14 cellular contexts compared by ENCODE assay signal in genomic region chr7:112986256-112987031, GRCh38.
DNase-seq lines count a peak whose midpoint lies in the region; ATAC-seq and TF ChIP-seq lines count a peak whose summit lies in the region.
"Had no signal": no experiment of that assay in that cellular context is flagged by ENCODE, and none has a peak within 500 bp of the region (broad histone marks: within the 10 kb centered on the region; RNA-seq: fewer than 3 reads in every experiment).

No MANE protein-coding gene starts in this region.

- in situ Hi-C loops in SK-MEL-5 (cut with HindIII; ENCODE audit: low pct_unique_long_range_greater_than_20kb, low sequenced_read_pairs) = no loop called here

- no peak for ATAC-seq in GM21737 (IDR thresholded peaks at IDR 0.05; ENCODE audit: unreplicated experiment)

- H3K27me3 Mint-ChIP-seq in MCF 10A (ENCODE audit: insufficient read depth, unreplicated experiment) (no peaks in the 10 kb centered on the region), glutamatergic neuron (ENCODE audit: unreplicated experiment) (no peaks in the 10 kb centered on the region)
- H3K27me3 Mint-ChIP-seq: IgD-negative memory B cell had no signal

- H3K9me3 ChIP-seq in breast epithelium (no peaks in the 10 kb centered on the region), tibial artery (no peaks in the 10 kb centered on the region)

- H3K4me1 ChIP-seq in breast epithelium = no peaks in the 10 kb centered on the region
- peaks cover 0 to 37% (median 10%) of the 10 kb centered on the region in 4 donors for H3K4me1 ChIP-seq in tibial artery

- no peak overlapping the region for H3K4me3 ChIP-seq in breast epithelium
- H3K4me3 ChIP-seq in foreskin fibroblast (ENCODE audit: low read depth in 1 of 2, low read length in 2 of 2) = no peak overlapping the region
- H3K4me3 ChIP-seq in tibial artery = no peak overlapping the region

- H3K27ac ChIP-seq in breast epithelium (no peak overlapping the region), tibial artery (peak overlapping the region; percentile 15 to 18)

- H3K9me3 Mint-ChIP-seq in MCF 10A (ENCODE audit: unreplicated experiment) (no peaks in the 10 kb centered on the region), glutamatergic neuron (ENCODE audit: unreplicated experiment) (no peaks in the 10 kb centered on the region)
- H3K9me3 Mint-ChIP-seq: IgD-negative memory B cell had no signal

- H3K27ac Mint-ChIP-seq in MCF 10A (ENCODE audit: low read depth, unreplicated experiment) = no peak overlapping the region
- H3K27ac Mint-ChIP-seq in glutamatergic neuron (ENCODE audit: unreplicated experiment) = no peak overlapping the region
- H3K27ac Mint-ChIP-seq: IgD-negative memory B cell had no signal

- H3K27me3 ChIP-seq in breast epithelium = no peaks in the 10 kb centered on the region
- no peaks in the 10 kb centered on the region for H3K27me3 ChIP-seq in tibial artery

- DNase-seq in MCF 10A (ENCODE audit: unreplicated experiment) (peak; percentile 82), breast epithelium (ENCODE audit: low spot score in 2 of 2) (no peak), SK-MEL-5 (ENCODE audit: low read depth, low spot score) (peak; percentile 9), foreskin fibroblast (peak; percentile 59 to 78), tibial artery (no peak), germinal center (ENCODE audit: low spot score) (no peak), glutamatergic neuron (no peak)
- DNase-seq: activated CD4-positive, alpha-beta T cell treated with anti-CD3 and anti-CD28 coated beads for 4 hours; activated effector memory CD4-positive, alpha-beta T cell treated with Interleukin-2 at 50 U/mL for 16 hours; cerebellar nuclear complex; SHP77; stimulated activated CD4-positive, alpha-beta T cell treated with anti-CD3 and anti-CD28 coated beads, Interleukin-15, amount 100 ng/mL, for 24 hours had no signal

- H3K4me1 Mint-ChIP-seq in MCF 10A (ENCODE audit: insufficient read depth, unreplicated experiment) (peaks cover 47% of the 10 kb centered on the region), glutamatergic neuron (ENCODE audit: low read depth, unreplicated experiment) (no peaks in the 10 kb centered on the region)

- TF ChIP-seq POLR2A in breast epithelium (IDR thresholded peaks at IDR 0.05) = no peak

- H3K4me3 Mint-ChIP-seq in MCF 10A (ENCODE audit: unreplicated experiment) (no peak overlapping the region), glutamatergic neuron (ENCODE audit: unreplicated experiment) (no peak overlapping the region)
- H3K4me3 Mint-ChIP-seq: IgD-negative memory B cell had no signal

- no peaks in the 10 kb centered on the region for H3K36me3 Mint-ChIP-seq in MCF 10A (ENCODE audit: insufficient read depth, unreplicated experiment)
- no peaks in the 10 kb centered on the region for H3K36me3 Mint-ChIP-seq in glutamatergic neuron (ENCODE audit: unreplicated experiment)

- CTCF ChIA-PET in MCF 10A (lab: Yijun Ruan, JAX) = interaction anchor here (0.5 to 1.6 kb wide), 3 partner anchors 14 to 419 kb away, joined by 3 to 6 read pairs (median 3); no protein-coding TSS in a partner anchor

- TF ChIP-seq CTCF in MCF 10A (IDR thresholded peaks at IDR 0.05; ENCODE audit: unreplicated experiment) (no peak), breast epithelium (IDR thresholded peaks at IDR 0.05) (no peak), foreskin fibroblast (IDR thresholded peaks at IDR 0.05; ENCODE audit: low read depth, low read length) (no peak), tibial artery (IDR thresholded peaks at IDR 0.05) (no peak), glutamatergic neuron (IDR thresholded peaks at IDR 0.05; ENCODE audit: partially characterized antibody, unreplicated experiment) (no peak)

- no TSS peak for BruUV-seq in MCF 10A (replicated peaks; lab: Mats Ljungman, UMichigan)

- H3K36me3 ChIP-seq in breast epithelium (no peaks in the 10 kb centered on the region), tibial artery (no peaks in the 10 kb centered on the region)

- POLR2A ChIA-PET in MCF 10A (lab: Yijun Ruan, JAX) = interaction anchor here (0.6 to 2.7 kb wide), 6 partner anchors 27 to 781 kb away, joined by 3 to 18 read pairs (median 3); partner anchors contain the start of gene TMEM168

- intact Hi-C loops in MCF 10A (cut with micrococcal nuclease) (loop anchor here (5.0 kb wide), 1 partner anchor 49 kb away; a partner anchor contains a TSS), breast epithelium (cut with DNase I; ENCODE audit: low total_unique reads) (no loop called here), tibial artery (cut with DNase I; ENCODE audit: low total_unique reads) (no loop called here)

Comparison
In these comparisons a context has a peak if more than half of its experiments do, and no peak if none do; other contexts are left out.
1. DNase-seq: peak in MCF 10A (single experiment), SK-MEL-5 (single experiment) and foreskin fibroblast (2 of 2); none in breast epithelium (0 of 2), tibial artery (0 of 2), germinal center (single experiment) and glutamatergic neuron (single experiment).
2. H3K27ac ChIP-seq: peak in tibial artery (2 of 2); none in breast epithelium (0 of 2).